1 cellular context compared by ENCODE assay signal in the genomic region with DNA sequence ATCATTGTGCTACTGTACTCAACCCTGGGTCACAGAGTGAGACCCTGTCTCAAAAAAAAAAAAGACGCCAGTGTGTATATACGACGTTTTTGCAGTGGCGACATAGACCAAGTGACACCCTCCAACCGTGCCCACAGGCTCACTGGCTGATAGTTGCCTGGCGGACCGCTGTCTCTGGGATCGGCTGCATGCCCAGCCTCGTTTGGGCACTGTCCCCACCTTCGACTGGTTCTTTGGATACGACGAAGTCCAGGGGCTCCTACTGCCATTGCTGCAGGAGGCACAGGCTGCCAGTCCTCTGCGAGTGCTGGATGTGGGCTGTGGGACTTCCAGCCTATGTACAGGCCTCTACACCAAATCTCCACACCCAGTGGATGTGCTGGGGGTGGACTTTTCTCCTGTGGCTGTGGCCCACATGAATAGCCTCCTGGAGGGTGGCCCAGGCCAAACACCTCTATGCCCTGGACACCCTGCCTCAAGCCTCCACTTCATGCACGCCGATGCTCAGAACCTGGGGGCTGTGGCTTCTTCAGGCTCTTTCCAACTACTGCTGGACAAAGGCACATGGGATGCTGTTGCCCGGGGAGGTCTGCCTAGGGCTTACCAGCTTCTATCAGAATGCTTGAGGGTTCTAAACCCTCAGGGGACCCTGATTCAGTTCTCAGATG.
TF ChIP-seq lines count a peak whose summit lies in the region.

No MANE protein-coding gene starts in this region.

TF ChIP-seq in endothelial cell of umbilical vein, 7 proteins besides CTCF, POLR2A, EP300 and RAD21:
- TF ChIP-seq GATA2 (IDR thresholded peaks at IDR 0.05; ENCODE audit: insufficient read depth, insufficient read length, low read depth, low read length) (no peak), JUN (IDR thresholded peaks at IDR 0.05; ENCODE audit: borderline replicate concordance, insufficient read depth, insufficient read length, low read depth) (no peak), FOS (IDR thresholded peaks at IDR 0.05; ENCODE audit: borderline replicate concordance, insufficient read depth, low read length) (no peak), MYC (IDR thresholded peaks at IDR 0.05; ENCODE audit: low read depth, low read length) (no peak), MAX (IDR thresholded peaks at IDR 0.05; ENCODE audit: insufficient read depth, insufficient read length) (no peak), POLR2AphosphoS5 (IDR thresholded peaks at IDR 0.05; ENCODE audit: insufficient read depth, low read depth, low read length) (peak; percentile 65), EZH2 (IDR thresholded peaks at IDR 0.05; ENCODE audit: borderline replicate concordance, low read depth, low read length, severe bottlenecking) (no peak)
TF ChIP-seq in endothelial cell of umbilical vein: peak in this region for 1.
